Comparison of ENCODE assay signal across 19 cellular contexts in genomic region chr1:42219627-42220026, GRCh38. TPM values are rescaled to one million over a fixed set of nuclear protein-coding genes. Genes with fewer than 3 reads are reported as not detected.
A peak's percentile ranks its signal among the peaks of the same experiment; 100 is the strongest.
DNase-seq lines count a peak whose midpoint lies in the region; ATAC-seq and TF ChIP-seq lines count a peak whose summit lies in the region.
"Had no signal": no experiment of that assay in that cellular context is flagged by ENCODE, and none has a peak within 500 bp of the region (broad histone marks: within the 10 kb centered on the region; RNA-seq: fewer than 3 reads in every experiment).

No MANE protein-coding gene starts in this region.

- WGBS in endodermal cell (ENCODE audit: insufficient coverage in 1 of 2, insufficient read length in 1 of 2), 2 experiments = 80 to 83% methylated on average over 1 of the region's 1 CpG

- no peaks in the 10 kb centered on the region for H3K36me3 ChIP-seq in Caco-2 (ENCODE audit: control insufficient read depth, insufficient read depth, low read length)
- peaks cover 40% of the 10 kb centered on the region for H3K36me3 ChIP-seq in endodermal cell (ENCODE audit: control insufficient read depth, insufficient read depth, low read length)
- H3K36me3 ChIP-seq in upper lobe of right lung = no peaks in the 10 kb centered on the region

- DNase-seq in CD4-positive, alpha-beta T cell = no peak
- DNase-seq in Caco-2 = no peak
- no peak for DNase-seq in T-helper 17 cell
- no peak for DNase-seq in endodermal cell
- no peak for DNase-seq in 8988T
- DNase-seq in activated CD4-positive, alpha-beta memory T cell treated with anti-CD3 and anti-CD28 coated beads for 36 hours = no peak
- DNase-seq in upper lobe of right lung = no peak
- DNase-seq: ACHN; AML-193; CD8-positive, alpha-beta memory T cell; COR-L47; HFFc6; KG1 had no signal

- no peak overlapping the region for H3K4me3 Mint-ChIP-seq in CD4-positive, alpha-beta T cell
- H3K4me3 Mint-ChIP-seq in Caco-2 (ENCODE audit: unreplicated experiment) (no peak overlapping the region), T-helper 17 cell (peak overlapping the region; percentile 41), endodermal cell (no peak overlapping the region)
- no peak overlapping the region for H3K4me3 Mint-ChIP-seq in activated CD4-positive, alpha-beta memory T cell treated with anti-CD3 and anti-CD28 coated beads for 36 hours
- H3K4me3 Mint-ChIP-seq: CD8-positive, alpha-beta memory T cell; HFFc6; IgD-negative memory B cell had no signal

- H3K27me3 Mint-ChIP-seq in CD4-positive, alpha-beta T cell = no peaks in the 10 kb centered on the region
- H3K27me3 Mint-ChIP-seq in Caco-2 (ENCODE audit: insufficient read depth, unreplicated experiment) (no peaks in the 10 kb centered on the region), T-helper 17 cell (no peaks in the 10 kb centered on the region), endodermal cell (ENCODE audit: insufficient read depth) (no peaks in the 10 kb centered on the region)
- H3K27me3 Mint-ChIP-seq in activated CD4-positive, alpha-beta memory T cell treated with anti-CD3 and anti-CD28 coated beads for 36 hours = no peaks in the 10 kb centered on the region
- H3K27me3 Mint-ChIP-seq: IgD-negative memory B cell had no signal

- H3K27me3 ChIP-seq in CD4-positive, alpha-beta T cell (ENCODE audit: control insufficient read depth, insufficient read depth, low read length) = no peaks in the 10 kb centered on the region
- H3K27me3 ChIP-seq in Caco-2 (replicated peaks; ENCODE audit: control insufficient read depth, insufficient read depth, low read length) (no peaks in the 10 kb centered on the region), endodermal cell (ENCODE audit: control insufficient read depth, insufficient read depth, low read length, poor library complexity, severe bottlenecking) (no peaks in the 10 kb centered on the region), upper lobe of right lung (no peaks in the 10 kb centered on the region)

- peak overlapping the region; percentile 19 for H3K27ac Mint-ChIP-seq in CD4-positive, alpha-beta T cell
- peak overlapping the region; percentile 39 for H3K27ac Mint-ChIP-seq in Caco-2 (ENCODE audit: unreplicated experiment)
- H3K27ac Mint-ChIP-seq in T-helper 17 cell = no peak overlapping the region
- H3K27ac Mint-ChIP-seq in endodermal cell = peak overlapping the region; percentile 26
- no peak overlapping the region for H3K27ac Mint-ChIP-seq in activated CD4-positive, alpha-beta memory T cell treated with anti-CD3 and anti-CD28 coated beads for 36 hours
- H3K27ac Mint-ChIP-seq: HFFc6, IgD-negative memory B cell had no signal

- H3K9me3 ChIP-seq in CD4-positive, alpha-beta T cell (ENCODE audit: control insufficient read depth, low read length) = peaks cover 4% of the 10 kb centered on the region
- H3K9me3 ChIP-seq in Caco-2 (no peaks in the 10 kb centered on the region), T-helper 17 cell (ENCODE audit: control insufficient read depth, low read length, poor library complexity, severe bottlenecking) (no peaks in the 10 kb centered on the region), endodermal cell (ENCODE audit: control insufficient read depth, low read length) (peaks cover 15% of the 10 kb centered on the region), upper lobe of right lung (no peaks in the 10 kb centered on the region)

- H3K4me1 ChIP-seq in Caco-2 (peaks cover 14% of the 10 kb centered on the region), endodermal cell (ENCODE audit: control insufficient read depth, insufficient read depth, low read length) (peaks cover 5% of the 10 kb centered on the region), upper lobe of right lung (peaks cover 7% of the 10 kb centered on the region)

- BruUV-seq in Caco-2 (replicated peaks; lab: Mats Ljungman, UMichigan) = no TSS peak

- no peak for TF ChIP-seq CTCF in CD4-positive, alpha-beta T cell (IDR thresholded peaks at IDR 0.05)
- TF ChIP-seq CTCF in Caco-2 (IDR thresholded peaks at IDR 0.05; ENCODE audit: insufficient read depth in 1 of 2, low read depth in 1 of 2, low read length in 1 of 2, severe bottlenecking in 1 of 2, unreplicated experiment in 1 of 2) (no peak), endodermal cell (conservative IDR thresholded peaks at IDR 0.05) (no peak), upper lobe of right lung (IDR thresholded peaks at IDR 0.05) (no peak)

- H3K36me3 Mint-ChIP-seq in CD4-positive, alpha-beta T cell (ENCODE audit: low read depth) = peaks cover 84% of the 10 kb centered on the region
- H3K36me3 Mint-ChIP-seq in Caco-2 (ENCODE audit: insufficient read depth, unreplicated experiment) (peaks cover 45% of the 10 kb centered on the region), T-helper 17 cell (ENCODE audit: low read depth) (peaks cover 4% of the 10 kb centered on the region), endodermal cell (ENCODE audit: low read depth) (peaks cover 24% of the 10 kb centered on the region)
- peaks cover 26% of the 10 kb centered on the region for H3K36me3 Mint-ChIP-seq in activated CD4-positive, alpha-beta memory T cell treated with anti-CD3 and anti-CD28 coated beads for 36 hours

- ATAC-seq in CD4-positive, alpha-beta T cell (ENCODE audit: poor library complexity) = no peak
- ATAC-seq in T-helper 17 cell (no peak), upper lobe of right lung (no peak)
- ATAC-seq: HCT116, HepG2 had no signal

- intact Hi-C loops in CD4-positive, alpha-beta T cell (cut with DNase I, micrococcal nuclease) = no loop called here
- intact Hi-C loops in Caco-2 (cut with micrococcal nuclease; ENCODE audit: unreplicated experiment) = no loop called here
- intact Hi-C loops in activated CD4-positive, alpha-beta memory T cell treated with anti-CD3 and anti-CD28 coated beads for 36 hours (cut with micrococcal nuclease) = no loop called here
- intact Hi-C loops in upper lobe of right lung (cut with DNase I) = no loop called here

- no peak overlapping the region for H3K9ac ChIP-seq in endodermal cell (ENCODE audit: extremely low read depth, low read length, poor library complexity, severe bottlenecking)

- H3K27ac ChIP-seq in CD4-positive, alpha-beta T cell (ENCODE audit: low read depth, low read length) = no peak overlapping the region
- no peak overlapping the region for H3K27ac ChIP-seq in endodermal cell (ENCODE audit: low read depth, low read length)
- H3K27ac ChIP-seq in upper lobe of right lung = no peak overlapping the region
- H3K27ac ChIP-seq: C4-2B had no signal

- CTCF ChIA-PET in CD4-positive, alpha-beta T cell (lab: Charles Lee) = no interaction called here
- CTCF ChIA-PET in Caco-2 (lab: Charles Lee) = no interaction called here
- CTCF ChIA-PET in activated CD4-positive, alpha-beta memory T cell treated with anti-CD3 and anti-CD28 coated beads for 36 hours (lab: Charles Lee) = no interaction called here

- POLR2A ChIA-PET in CD4-positive, alpha-beta T cell (lab: Charles Lee) = no interaction called here
- POLR2A ChIA-PET in Caco-2 (lab: Charles Lee) = no interaction called here
- POLR2A ChIA-PET in activated CD4-positive, alpha-beta memory T cell treated with anti-CD3 and anti-CD28 coated beads for 36 hours (lab: Charles Lee) = no interaction called here

- peaks cover 2% of the 10 kb centered on the region for H3K9me3 Mint-ChIP-seq in CD4-positive, alpha-beta T cell
- peaks cover 20% of the 10 kb centered on the region for H3K9me3 Mint-ChIP-seq in Caco-2 (ENCODE audit: unreplicated experiment)
- peaks cover 4% of the 10 kb centered on the region for H3K9me3 Mint-ChIP-seq in endodermal cell
- peaks cover 2% of the 10 kb centered on the region for H3K9me3 Mint-ChIP-seq in activated CD4-positive, alpha-beta memory T cell treated with anti-CD3 and anti-CD28 coated beads for 36 hours
- H3K9me3 Mint-ChIP-seq: HFFc6 had no signal

- H3K4me3 ChIP-seq in Caco-2 (ENCODE audit: low read depth, low read length) = no peak overlapping the region
- no peak overlapping the region for H3K4me3 ChIP-seq in endodermal cell (ENCODE audit: low read length)
- H3K4me3 ChIP-seq in upper lobe of right lung = no peak overlapping the region

- H3K4me1 Mint-ChIP-seq in CD4-positive, alpha-beta T cell (ENCODE audit: low read depth) = peaks cover 57% of the 10 kb centered on the region
- peaks cover 31% of the 10 kb centered on the region for H3K4me1 Mint-ChIP-seq in Caco-2 (ENCODE audit: low read depth, unreplicated experiment)
- peaks cover 25% of the 10 kb centered on the region for H3K4me1 Mint-ChIP-seq in T-helper 17 cell
- H3K4me1 Mint-ChIP-seq in endodermal cell = peaks cover 30% of the 10 kb centered on the region
- H3K4me1 Mint-ChIP-seq in activated CD4-positive, alpha-beta memory T cell treated with anti-CD3 and anti-CD28 coated beads for 36 hours (ENCODE audit: low read depth) = peaks cover 37% of the 10 kb centered on the region

RNA-seq across cellular contexts. Expression of gene GUCA2A, which starts 55.1 kb away (rescaled TPM):
- not detected for total RNA-seq in CD4-positive, alpha-beta T cell
- total RNA-seq in Caco-2 (2022) (24.1 and 28.8 TPM in 2 replicates), T-helper 17 cell (not detected), endodermal cell (1 to 10 TPM in 1 of 2 donors, not detected in 1; 1.9 TPM), upper lobe of right lung (not detected)
- 1.1 TPM for polyA plus RNA-seq in endodermal cell (2013, experiment 1 of 2)
- polyA plus RNA-seq in endodermal cell (2013, experiment 2 of 2) = 0.95 TPM
- not detected for total RNA-seq in activated CD4-positive, alpha-beta memory T cell treated with anti-CD3 and anti-CD28 coated beads for 36 hours
- total RNA-seq: CD8-positive, alpha-beta memory T cell; H4; HepG2; HFFc6 had no signal
- polyA plus RNA-seq: BJ; CD8-positive, alpha-beta memory T cell; HepG2; IgD-negative memory B cell had no signal

Comparison
In these comparisons a context has a peak if more than half of its experiments do, and no peak if none do; other contexts are left out.
1. H3K27ac Mint-ChIP-seq: peak in CD4-positive, alpha-beta T cell (single experiment), Caco-2 (single experiment) and endodermal cell (single experiment); none in T-helper 17 cell (single experiment) and activated CD4-positive, alpha-beta memory T cell treated with anti-CD3 and anti-CD28 coated beads for 36 hours (single experiment).